18 cellular contexts compared by ENCODE assay signal in genomic region chr3:140906785-140907184, GRCh38. TPM values are rescaled to one million over a fixed set of nuclear protein-coding genes. Genes with fewer than 3 reads are reported as not detected.
DNase-seq lines count a peak whose midpoint lies in the region; ATAC-seq and TF ChIP-seq lines count a peak whose summit lies in the region.
"Had no signal": no experiment of that assay in that cellular context is flagged by ENCODE, and none has a peak within 500 bp of the region (broad histone marks: within the 10 kb centered on the region; RNA-seq: fewer than 3 reads in every experiment).

No MANE protein-coding gene starts in this region.

- H3K4me2 ChIP-seq in hepatocyte = no peak overlapping the region

- no peaks in the 10 kb centered on the region for H3K9me3 ChIP-seq in hepatocyte (ENCODE audit: low read depth)
- H3K9me3 ChIP-seq in Peyer's patch = no peaks in the 10 kb centered on the region
- H3K9me3 ChIP-seq: Caco-2, SJCRH30 had no signal

- no peaks in the 10 kb centered on the region for H3K9me2 ChIP-seq in hepatocyte (replicated peaks; ENCODE audit: insufficient read depth)

- H3K79me2 ChIP-seq in hepatocyte = no peaks in the 10 kb centered on the region

- H4K20me1 ChIP-seq in hepatocyte (ENCODE audit: insufficient read depth, poor library complexity, severe bottlenecking) = no peaks in the 10 kb centered on the region

- peaks cover 6% of the 10 kb centered on the region for H3K4me1 ChIP-seq in hepatocyte (ENCODE audit: insufficient read depth)
- no peaks in the 10 kb centered on the region for H3K4me1 ChIP-seq in Peyer's patch
- H3K4me1 ChIP-seq: Caco-2 had no signal

- TF ChIP-seq CTCF in hepatocyte (IDR thresholded peaks at IDR 0.05; ENCODE audit: poor library complexity) = no peak
- TF ChIP-seq CTCF in Peyer's patch (IDR thresholded peaks at IDR 0.05) = no peak

- H2AFZ ChIP-seq in hepatocyte = no peak overlapping the region

- no peak overlapping the region for H3K4me3 ChIP-seq in Jurkat, Clone E6-1 (ENCODE audit: low read length)
- no peak overlapping the region for H3K4me3 ChIP-seq in hepatocyte
- H3K4me3 ChIP-seq in Peyer's patch = no peak overlapping the region
- H3K4me3 ChIP-seq: SJCRH30 had no signal

- H3K36me3 ChIP-seq in hepatocyte (replicated peaks; ENCODE audit: insufficient read depth, low read depth) = no peaks in the 10 kb centered on the region
- H3K36me3 ChIP-seq in Peyer's patch = no peaks in the 10 kb centered on the region
- H3K36me3 ChIP-seq: SJCRH30 had no signal

- WGBS in hepatocyte (ENCODE audit: low lambda C conversion rate, missing lambda C conversion rate) = 89% methylated on average over 1 of the region's 1 CpG

- DNase-seq in Jurkat, Clone E6-1 (ENCODE audit: low read depth, low spot score) = peak; percentile 12
- no peak for DNase-seq in hepatocyte (ENCODE audit: low spot score)
- DNase-seq in activated T-cell treated with anti-CD3 and anti-CD28 coated beads, Interleukin-2, amount 50 U/mL, for 48 hours = no peak
- no peak for DNase-seq in Peyer's patch
- DNase-seq in DMS79 (lab: John Stamatoyannopoulos, UW) = no peak
- DNase-seq: Caco-2, DMS53, HFFc6, Kasumi-1, NCI-H1417 treated with DMSO at 0.1 percent for 48 hours, NCI-H1930, NCI-H2171, NCI-H446 treated with DMSO at 0.1 percent for 48 hours, PC-3, SJCRH30, T-helper 17 cell had no signal

- ATAC-seq in GM19023 (IDR thresholded peaks at IDR 0.05; ENCODE audit: unreplicated experiment) = peak; percentile 57
- ATAC-seq in HG02885 (IDR thresholded peaks at IDR 0.05; ENCODE audit: poor library complexity, unreplicated experiment) = peak; percentile 73
- ATAC-seq: PC-3, T-helper 17 cell had no signal

- no peak for TF ChIP-seq POLR2A in Peyer's patch (IDR thresholded peaks at IDR 0.05)

- H3K27me3 ChIP-seq in hepatocyte (no peaks in the 10 kb centered on the region), Peyer's patch (no peaks in the 10 kb centered on the region)

- H3K27ac ChIP-seq in hepatocyte (no peak overlapping the region), Peyer's patch (no peak overlapping the region)
- H3K27ac ChIP-seq: SJCRH30 had no signal

RNA-seq across cellular contexts. Expression of gene SLC25A36, which starts 34.9 kb away (rescaled TPM):
- 41.4 TPM for polyA plus RNA-seq in Jurkat, Clone E6-1 (2012; ENCODE audit: insufficient read depth, insufficient read length)
- 81.5 and 118 TPM in 2 replicates for total RNA-seq in hepatocyte
- 38.4 and 41.3 TPM in 2 replicates for polyA plus RNA-seq in hepatocyte
- total RNA-seq in Peyer's patch = 10 to 100 TPM; 49.3 to 87.9 (median 53.2) TPM
